Comparison of ENCODE assay signal across 1 cellular context in the genomic region with DNA sequence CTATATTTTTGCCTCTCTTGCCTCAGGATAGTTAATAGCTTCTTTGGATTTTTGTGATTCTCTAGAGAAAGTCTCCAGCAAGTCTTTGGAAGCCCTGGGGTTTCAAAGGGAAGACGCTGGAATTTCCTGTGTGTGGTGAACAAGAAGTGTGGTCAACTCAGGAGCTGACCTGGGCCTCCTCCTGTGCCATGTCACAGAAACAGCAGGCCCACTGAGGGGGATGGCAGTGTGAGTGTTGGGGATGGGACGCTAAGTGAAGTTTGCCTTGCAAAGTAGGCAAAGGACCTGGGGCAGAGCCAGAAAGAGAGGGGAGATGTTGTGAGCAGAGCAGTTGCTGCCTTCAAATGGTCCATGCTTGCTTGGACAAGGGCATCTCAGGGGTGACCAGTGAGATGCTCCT.
TF ChIP-seq lines count a peak whose summit lies in the region.

No MANE protein-coding gene starts in this region.

TF ChIP-seq in IMR-90, 13 proteins besides CTCF, POLR2A, EP300 and RAD21 (continued from another document):
- TF ChIP-seq ELK1 (IDR thresholded peaks at IDR 0.05; ENCODE audit: borderline replicate concordance, low read depth, low read length), result no peak
- TF ChIP-seq MAZ (IDR thresholded peaks at IDR 0.05; ENCODE audit: borderline replicate concordance, low read depth, low read length), result no peak
- TF ChIP-seq RCOR1 (IDR thresholded peaks at IDR 0.05; ENCODE audit: insufficient replicate concordance, low read length), result no peak
- no peak for TF ChIP-seq MAFK (IDR thresholded peaks at IDR 0.05; ENCODE audit: low read depth, low read length)
